Comparison of ENCODE assay signal across 14 cellular contexts in the genomic region with DNA sequence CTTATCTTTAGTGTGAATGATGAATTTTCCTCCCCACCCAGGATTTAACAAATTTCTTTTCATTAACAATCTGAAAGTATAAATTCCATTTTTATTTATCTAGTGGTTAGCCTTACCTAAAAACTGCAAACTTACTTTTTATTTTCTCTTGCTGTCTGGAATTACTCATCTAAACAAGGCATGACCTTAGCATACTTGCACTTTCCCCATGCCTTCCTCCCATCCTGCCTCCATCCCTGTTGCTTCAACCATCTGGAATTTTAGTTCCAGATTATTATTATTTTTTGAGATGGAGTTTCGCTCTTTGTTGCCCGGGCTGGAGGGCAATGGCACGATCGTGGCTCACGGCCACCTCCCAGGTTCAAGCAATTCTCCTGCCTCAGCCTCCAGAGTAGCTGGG. TPM values are rescaled to one million over a fixed set of nuclear protein-coding genes. Genes with fewer than 3 reads are reported as not detected.
"Had no signal": no experiment of that assay in that cellular context is flagged by ENCODE, and none has a peak within 500 bp of the region (broad histone marks: within the 10 kb centered on the region; RNA-seq: fewer than 3 reads in every experiment).

No MANE protein-coding gene starts in this region.

- H3K9me3 ChIP-seq: body of pancreas, sigmoid colon had no signal

- H3K4me3 ChIP-seq: body of pancreas, sigmoid colon had no signal

- DNase-seq: activated CD4-positive, alpha-beta memory T cell treated with anti-CD3 and anti-CD28 coated beads for 36 hours; activated CD4-positive, alpha-beta T cell treated with anti-CD3 and anti-CD28 coated beads for 36 hours; activated CD8-positive, alpha-beta memory T cell treated with anti-CD3 and anti-CD28 coated beads, Interleukin-2, amount 10 ng/mL, durations not matched to agents 7 days and 5 days; activated naive CD4-positive, alpha-beta T cell treated with anti-CD3 and anti-CD28 coated beads, Interleukin-2, amount 10 ng/mL, durations not matched to agents 7 days and 5 days; activated T-cell treated with anti-CD3 and anti-CD28 coated beads, Interleukin-2, amount 50 U/mL, for 1 hour; body of pancreas; effector memory CD4-positive, alpha-beta T cell; sigmoid colon; stimulated activated CD4-positive, alpha-beta T cell treated with anti-CD3 and anti-CD28 coated beads, Interleukin-1b, Interleukin-23, amount 100 ng/mL, for 48 hours; stimulated activated naive CD8-positive, alpha-beta T cell treated with anti-CD3 and anti-CD28 coated beads, Interleukin-15, amount 100 ng/mL, for 72 hours; T-helper 17 cell had no signal

- H3K27me3 ChIP-seq: body of pancreas, sigmoid colon had no signal

- H3K4me1 ChIP-seq: body of pancreas, sigmoid colon had no signal

- H3K27ac ChIP-seq: body of pancreas, sigmoid colon had no signal

- ATAC-seq: activated CD4-positive, alpha-beta T cell treated with anti-CD3 and anti-CD28 coated beads for 36 hours; activated CD8-positive, alpha-beta memory T cell treated with anti-CD3 and anti-CD28 coated beads, Interleukin-2, amount 10 ng/mL, durations not matched to agents 7 days and 5 days; body of pancreas; natural killer cell treated with Interleukin-12 subunit alpha and Interleukin-12 subunit beta and Interleukin-15 and Interleukin-18, amount 100 ng/mL, for 72 hours; stimulated activated naive CD8-positive, alpha-beta T cell treated with anti-CD3 and anti-CD28 coated beads, Interleukin-15, amount 100 ng/mL, for 72 hours; T-helper 17 cell had no signal

RNA-seq across cellular contexts. Expression of gene GDF7, which starts 35.6 kb away (rescaled TPM):
- total RNA-seq: activated CD8-positive, alpha-beta memory T cell treated with anti-CD3 and anti-CD28 coated beads, Interleukin-2, amount 10 ng/mL, durations not matched to agents 7 days and 5 days; epithelial cell of proximal tubule; osteoblast had no signal
